In the genomic region with DNA sequence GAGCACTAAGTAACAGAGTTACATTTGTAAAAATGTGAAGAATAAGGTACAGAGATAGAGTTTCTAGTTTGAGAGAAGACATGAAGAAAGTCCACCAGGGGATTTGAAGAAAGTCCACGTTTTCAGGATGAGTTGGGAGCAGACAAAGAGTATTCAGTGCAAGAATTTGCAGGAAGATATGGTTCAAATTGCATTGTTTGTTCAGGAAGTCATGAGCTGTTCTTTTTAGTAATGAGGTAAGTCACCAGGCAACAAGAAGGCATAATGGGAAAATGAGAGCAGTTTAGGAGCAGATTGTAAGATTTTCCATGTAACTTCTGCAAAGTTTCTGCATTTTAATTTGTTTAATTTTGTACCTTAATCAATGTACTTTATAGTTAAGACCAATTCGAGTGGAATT, we compare ENCODE assay signal across 24 cellular contexts.
"Had no signal": no experiment of that assay in that cellular context is flagged by ENCODE, and none has a peak within 500 bp of the region (broad histone marks: within the 10 kb centered on the region; RNA-seq: fewer than 3 reads in every experiment).

No MANE protein-coding gene starts in this region.

- H3K4me3 ChIP-seq: gastroesophageal sphincter, right lobe of liver, tibial nerve had no signal

- ATAC-seq: activated naive CD8-positive, alpha-beta T cell treated with anti-CD3 and anti-CD28 coated beads, Interleukin-2, amount 50 U/mL, for 24 hours; activated T-cell treated with anti-CD3 and anti-CD28 coated beads, Interleukin-2, amount 50 U/mL, for 4 hours; activated T-helper 17 cell treated with anti-CD3 and anti-CD28 coated beads, Interleukin-2, amount 50 U/mL, for 72 hours; gastroesophageal sphincter; left colon; right lobe of liver; T-helper 17 cell had no signal

- H3K27me3 ChIP-seq: gastroesophageal sphincter, right lobe of liver, tibial nerve had no signal

- H3K27ac ChIP-seq: gastroesophageal sphincter, right lobe of liver, tibial nerve had no signal

- H3K9me3 ChIP-seq: gastroesophageal sphincter, right lobe of liver, tibial nerve had no signal

- FAIRE-seq: kidney had no signal

- H3K36me3 ChIP-seq: gastroesophageal sphincter, right lobe of liver, tibial nerve had no signal

- H3K4me1 ChIP-seq: gastroesophageal sphincter, right lobe of liver, tibial nerve had no signal

- DNase-seq: activated CD4-positive, alpha-beta memory T cell treated with anti-CD3 and anti-CD28 coated beads for 36 hours; activated CD4-positive, alpha-beta T cell treated with anti-CD3 and anti-CD28 coated beads, Interleukin-2, amount 10 ng/mL, durations not matched to agents 24 days and 14 days; activated CD4-positive, CD25-positive, alpha-beta regulatory T cell treated with anti-CD3 and anti-CD28 coated beads, Interleukin-2, amount 50 U/mL, for 72 hours; activated CD8-positive, alpha-beta memory T cell treated with anti-CD3 and anti-CD28 coated beads, Interleukin-2, amount 50 U/mL, for 48 hours; activated gamma-delta T cell treated with Interleukin-2 at 50 U/mL for 16 hours; activated naive CD4-positive, alpha-beta T cell treated with anti-CD3 and anti-CD28 coated beads, Interleukin-2, amount 50 U/mL, for 16 hours; activated naive CD8-positive, alpha-beta T cell treated with anti-CD3 and anti-CD28 coated beads, Interleukin-2, amount 50 U/mL, for 24 hours; activated T-cell treated with anti-CD3 and anti-CD28 coated beads, Interleukin-2, amount 50 U/mL, for 4 hours; amygdala; effector CD4-positive, alpha-beta T cell; erythroblast; head of caudate nucleus; hippocampal formation; kidney; left colon; naive B cell; occipital lobe; right lobe of liver; stimulated activated CD4-positive, alpha-beta T cell treated with anti-CD3 and anti-CD28 coated beads, Interleukin-2, amount 100 ng/mL, for 48 hours; stimulated activated naive CD4-positive, alpha-beta T cell treated with Interleukin-2 at 50 U/mL for 16 hours; T-helper 17 cell had no signal
